9 cellular contexts compared by ENCODE assay signal in the genomic region with DNA sequence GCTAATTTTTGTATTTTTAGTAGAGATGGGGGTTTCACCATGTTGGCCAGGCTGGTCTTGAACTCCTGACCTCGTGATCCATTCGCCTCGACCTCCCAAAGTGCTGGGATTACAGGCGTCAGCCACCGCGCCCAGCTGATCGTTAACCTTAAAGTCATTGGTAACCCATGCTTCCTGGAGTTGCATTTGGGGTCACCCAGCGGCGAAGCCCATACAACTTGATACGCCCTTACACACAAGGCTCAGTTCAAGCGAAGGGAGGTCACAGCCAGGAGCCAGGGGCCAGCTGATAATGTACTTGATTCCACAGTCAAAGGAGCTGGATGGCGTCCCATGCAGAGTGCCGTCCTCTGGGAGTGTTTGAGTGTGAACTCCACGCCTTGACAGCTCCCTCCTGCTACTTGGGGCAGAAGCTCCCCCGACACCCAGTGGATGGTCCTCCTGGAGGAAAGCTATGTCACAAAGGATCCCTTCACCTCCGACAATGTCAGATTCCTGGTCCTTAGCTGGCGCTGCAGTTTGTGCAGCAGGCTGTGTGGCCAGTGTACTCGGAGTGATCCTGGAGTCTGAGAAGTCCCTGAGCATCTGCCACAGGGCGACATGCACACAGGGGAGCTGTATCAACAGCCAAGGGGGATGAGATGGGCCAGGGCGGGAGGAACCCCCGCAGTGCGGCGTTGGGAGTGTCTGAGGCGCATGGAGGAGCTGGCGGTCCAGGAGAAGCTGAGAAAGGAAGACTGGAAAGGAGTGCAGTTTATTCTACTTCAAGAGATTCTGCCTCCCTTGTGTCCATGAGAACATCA. TPM values are rescaled to one million over a fixed set of nuclear protein-coding genes. Genes with fewer than 3 reads are reported as not detected.
A peak's percentile ranks its signal among the peaks of the same experiment; 100 is the strongest.
DNase-seq lines count a peak whose midpoint lies in the region; ATAC-seq and TF ChIP-seq lines count a peak whose summit lies in the region.
"Had no signal": no experiment of that assay in that cellular context is flagged by ENCODE, and none has a peak within 500 bp of the region (broad histone marks: within the 10 kb centered on the region; RNA-seq: fewer than 3 reads in every experiment).

No MANE protein-coding gene starts in this region.

- H3K4me3 ChIP-seq in GM23248 (peak overlapping the region; percentile 70), gastrocnemius medialis (peak overlapping the region; percentile 78 to 97 (median 88))

- no peak for ATAC-seq in activated B cell treated with CpG ODN at 0.5 μM for 24 hours (ENCODE audit: low read depth)
- peak; percentile 26 for ATAC-seq in left ventricle myocardium superior
- ATAC-seq in gastrocnemius medialis: peak; percentile 13 to 25
- ATAC-seq in GM19023 (IDR thresholded peaks at IDR 0.05; ENCODE audit: unreplicated experiment): no peak
- ATAC-seq in GM21717 (IDR thresholded peaks at IDR 0.05; ENCODE audit: unreplicated experiment): no peak

- in situ Hi-C loops in GM23248 (cut with MboI): no loop called here
- in situ Hi-C loops in gastrocnemius medialis (cut with MboI; ENCODE audit: low sequenced_read_pairs in 4 of 4): loop anchor here in 1 of 4 donors (10.0 kb wide), 1 partner anchor 211 kb away; no protein-coding TSS in a partner anchor

- H3K79me2 ChIP-seq in GM23248 (ENCODE audit: insufficient read depth): peaks cover 34% of the 10 kb centered on the region

- CTCF ChIA-PET in activated B cell treated with CpG ODN at 0.5 μM for 24 hours (lab: Charles Lee): interaction anchor here (1.1 kb wide), 1 partner anchor 174 kb away, joined by 3 read pairs; a partner anchor contains a TSS

- no peak for DNase-seq in GM23248
- no peak for DNase-seq in activated B cell treated with CpG ODN at 0.5 μM for 24 hours
- DNase-seq in left ventricle myocardium superior: peak; percentile 38
- DNase-seq in gastrocnemius medialis: peak in 1 of 2 donors; percentile 28
- no peak for DNase-seq in GM19240 (ENCODE audit: insufficient read length, low spot score)
- no peak for DNase-seq in AG08396 (ENCODE audit: low spot score)
- DNase-seq: SHP77 treated with DMSO at 0.1 percent for 48 hours had no signal

- peak overlapping the region; percentile 87 for H3K9ac ChIP-seq in GM23248

- peaks cover 7% of the 10 kb centered on the region; the same call in 1 of the 2 replicates for H3F3A ChIP-seq in GM23248 (ENCODE audit: insufficient read depth)

- H3K9me3 ChIP-seq in GM23248 (ENCODE audit: low read depth): no peaks in the 10 kb centered on the region
- no peaks in the 10 kb centered on the region for H3K9me3 ChIP-seq in gastrocnemius medialis

- no peaks in the 10 kb centered on the region for H3K36me3 ChIP-seq in GM23248 (ENCODE audit: low read depth)
- no peaks in the 10 kb centered on the region for H3K36me3 ChIP-seq in gastrocnemius medialis

- peak overlapping the region; percentile 74 for H3K4me2 ChIP-seq in GM23248 (ENCODE audit: unreplicated experiment)

- H3K27ac Mint-ChIP-seq in activated B cell treated with CpG ODN at 0.5 μM for 24 hours: peak overlapping the region; percentile 87

- 84 to 85% methylated on average over 25 of the region's 25 CpGs for WGBS in GM23248 (ENCODE audit: low coverage in 1 of 2, low lambda C conversion rate in 2 of 2, missing lambda C conversion rate in 2 of 2), 2 experiments

- no peaks in the 10 kb centered on the region for H3K9me3 Mint-ChIP-seq in activated B cell treated with CpG ODN at 0.5 μM for 24 hours

- H3K9me2 ChIP-seq in GM23248 (ENCODE audit: insufficient read depth): no peaks in the 10 kb centered on the region

- no peak for TF ChIP-seq POLR2A in gastrocnemius medialis (IDR thresholded peaks at IDR 0.05)

- no peaks in the 10 kb centered on the region for H3K27me3 Mint-ChIP-seq in activated B cell treated with CpG ODN at 0.5 μM for 24 hours

- H4K20me1 ChIP-seq in GM23248 (ENCODE audit: insufficient read depth): no peaks in the 10 kb centered on the region

- TF ChIP-seq CTCF in activated B cell treated with CpG ODN at 0.5 μM for 24 hours (IDR thresholded peaks at IDR 0.05): no peak
- no peak for TF ChIP-seq CTCF in gastrocnemius medialis (IDR thresholded peaks at IDR 0.05 in 4 of 5, conservative IDR thresholded peaks at IDR 0.05 in 1 of 5)

- POLR2A ChIA-PET in activated B cell treated with CpG ODN at 0.5 μM for 24 hours (lab: Charles Lee): interaction anchor here (0.6 to 3.1 kb wide), 21 partner anchors 9 to 1457 kb away, joined by 3 to 81 read pairs (median 4); a partner anchor contains a TSS

- peak overlapping the region; percentile 81 for H3K4me3 Mint-ChIP-seq in activated B cell treated with CpG ODN at 0.5 μM for 24 hours

- H2AFZ ChIP-seq in GM23248: peak overlapping the region; percentile 88

- no peaks in the 10 kb centered on the region; the same call in 1 of the 2 replicates for H3K4me1 ChIP-seq in GM23248 (ENCODE audit: insufficient read depth)
- peaks cover 0 to 5% of the 10 kb centered on the region in 2 donors for H3K4me1 ChIP-seq in gastrocnemius medialis

- H3K27ac ChIP-seq in GM23248: peak overlapping the region; percentile 56
- peak overlapping the region; percentile 87 to 93 (median 92) for H3K27ac ChIP-seq in gastrocnemius medialis

- H3K27me3 ChIP-seq in GM23248 (replicated peaks; ENCODE audit: insufficient read depth) (no peaks in the 10 kb centered on the region), gastrocnemius medialis (no peaks in the 10 kb centered on the region)

- H3K4me1 Mint-ChIP-seq in activated B cell treated with CpG ODN at 0.5 μM for 24 hours: peaks cover 28% of the 10 kb centered on the region

- intact Hi-C loops in activated B cell treated with CpG ODN at 0.5 μM for 24 hours (cut with micrococcal nuclease) (loop anchor here (1.0 to 5.0 kb wide), 7 partner anchors 8 to 1253 kb away; a partner anchor contains a TSS), left ventricle myocardium superior (cut with micrococcal nuclease) (no loop called here), gastrocnemius medialis (cut with DNase I; ENCODE audit: low total_unique reads) (no loop called here)

- no peaks in the 10 kb centered on the region for H3K36me3 Mint-ChIP-seq in activated B cell treated with CpG ODN at 0.5 μM for 24 hours (ENCODE audit: low read depth)

RNA-seq across cellular contexts. Expression of a gene that starts 7.9 kb away (rescaled TPM):
- 1.3 and 1.6 TPM in 2 replicates for total RNA-seq in GM23248 (2014; rRNA removed; shearing (Covaris generic))
- 5.2 and 5.6 TPM in 2 replicates for polyA plus RNA-seq in GM23248 (2016; fragmentation: Nextera tagmentation; extraction: Ambion mirVana)
- total RNA-seq in activated B cell treated with CpG ODN at 0.5 μM for 24 hours: 7.1 and 10.5 TPM in 2 replicates
- total RNA-seq in left ventricle myocardium superior: 9.4 TPM
- 1 to 10 TPM in 1 of 4 donors, under 1 TPM in 2, not detected in 1; 0.46 to 4.9 (median 0.85) TPM for total RNA-seq in gastrocnemius medialis

RNA-seq across cellular contexts. Expression of a gene that starts 8.3 kb away (rescaled TPM):
- 1,113 and 1,144 TPM in 2 replicates for total RNA-seq in GM23248 (2014; rRNA removed; shearing (Covaris generic))
- 775 TPM in 2 replicates for polyA plus RNA-seq in GM23248 (2016; fragmentation: Nextera tagmentation; extraction: Ambion mirVana)
- total RNA-seq in activated B cell treated with CpG ODN at 0.5 μM for 24 hours (1,833 and 2,316 TPM in 2 replicates), left ventricle myocardium superior (425 TPM), gastrocnemius medialis (1,000 to 10,000 TPM in 1 of 4 donors, 100 to 1,000 TPM in 3; 884 to 1,266 (median 965) TPM)

RNA-seq across cellular contexts. Expression of a gene that starts 44.9 kb away (rescaled TPM):
- total RNA-seq in GM23248 (2014; rRNA removed; shearing (Covaris generic)): 22.3 and 23.3 TPM in 2 replicates
- polyA plus RNA-seq in GM23248 (2016; fragmentation: Nextera tagmentation; extraction: Ambion mirVana): 17.2 and 19.1 TPM in 2 replicates
- 37.8 and 40.4 TPM in 2 replicates for total RNA-seq in activated B cell treated with CpG ODN at 0.5 μM for 24 hours
- total RNA-seq in left ventricle myocardium superior: 52.2 TPM
- total RNA-seq in gastrocnemius medialis: 10 to 100 TPM; 23.0 to 42.5 (median 34.7) TPM

Comparison
In these comparisons a context has a peak if more than half of its experiments do, and no peak if none do; other contexts are left out.
1. ATAC-seq: peak in left ventricle myocardium superior (single experiment) and gastrocnemius medialis (2 of 2); none in activated B cell treated with CpG ODN at 0.5 μM for 24 hours (single experiment), GM19023 (single experiment) and GM21717 (single experiment).